19 cellular contexts compared by ENCODE assay signal in the genomic region with DNA sequence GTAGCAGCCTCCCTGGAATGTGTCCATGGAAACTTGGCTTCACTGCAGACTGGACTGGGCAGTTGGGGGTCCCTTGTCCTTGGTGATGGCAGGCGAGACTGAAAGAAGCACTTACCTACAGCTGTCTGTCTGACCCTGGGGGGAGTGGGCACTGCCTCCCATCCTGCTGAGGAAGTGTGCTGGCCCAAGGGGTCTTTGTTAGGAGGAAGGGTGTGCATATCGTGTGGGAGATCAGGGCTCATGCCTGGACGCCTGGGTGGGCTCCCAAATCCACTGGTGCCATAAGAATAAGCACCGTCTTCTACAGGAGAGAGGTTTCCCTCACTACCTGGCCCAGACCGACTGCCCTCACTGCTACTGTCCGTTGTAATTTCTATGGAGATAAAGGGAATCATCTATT.
DNase-seq lines count a peak whose midpoint lies in the region; ATAC-seq, FAIRE-seq and TF ChIP-seq lines count a peak whose summit lies in the region.
"Had no signal": no experiment of that assay in that cellular context is flagged by ENCODE, and none has a peak within 500 bp of the region (broad histone marks: within the 10 kb centered on the region; RNA-seq: fewer than 3 reads in every experiment).

No MANE protein-coding gene starts in this region.

- intact Hi-C loops in spleen (cut with DNase I; ENCODE audit: low total_unique reads): no loop called here
- intact Hi-C loops in lower lobe of right lung (cut with DNase I): no loop called here
- intact Hi-C loops in left lung (cut with DNase I): no loop called here

- H3K4me1 Mint-ChIP-seq in endodermal cell: no peaks in the 10 kb centered on the region
- H3K4me1 Mint-ChIP-seq in stimulated activated memory B cell treated with anti-CD40 and anti-IgM and Interleukin-4, amounts not matched to agents 10 μg/mL and 1 μg/mL and 100 μg/mL, for 72 hours: no peaks in the 10 kb centered on the region
- H3K4me1 Mint-ChIP-seq: CD4-positive, alpha-beta memory T cell had no signal

- H3K4me3 Mint-ChIP-seq in endodermal cell: no peak overlapping the region
- no peak overlapping the region for H3K4me3 Mint-ChIP-seq in stimulated activated memory B cell treated with anti-CD40 and anti-IgM and Interleukin-4, amounts not matched to agents 10 μg/mL and 1 μg/mL and 100 μg/mL, for 72 hours
- H3K4me3 Mint-ChIP-seq: CD4-positive, alpha-beta memory T cell; HFFc6 had no signal

- H3K36me3 Mint-ChIP-seq in endodermal cell (ENCODE audit: low read depth): no peaks in the 10 kb centered on the region
- no peaks in the 10 kb centered on the region for H3K36me3 Mint-ChIP-seq in stimulated activated memory B cell treated with anti-CD40 and anti-IgM and Interleukin-4, amounts not matched to agents 10 μg/mL and 1 μg/mL and 100 μg/mL, for 72 hours
- H3K36me3 Mint-ChIP-seq: CD4-positive, alpha-beta memory T cell had no signal

- H3K27me3 Mint-ChIP-seq in endodermal cell (ENCODE audit: insufficient read depth): peaks cover 2% of the 10 kb centered on the region
- peaks cover 2% of the 10 kb centered on the region for H3K27me3 Mint-ChIP-seq in stimulated activated memory B cell treated with anti-CD40 and anti-IgM and Interleukin-4, amounts not matched to agents 10 μg/mL and 1 μg/mL and 100 μg/mL, for 72 hours

- 83 to 88% methylated on average over 1 to 6 of the region's 6 CpGs for WGBS in endodermal cell (ENCODE audit: insufficient coverage in 1 of 2, insufficient read length in 1 of 2), 2 experiments
- WGBS in spleen, 5 donors: 68 to 75% (median 70%) methylated on average over 6 of the region's 6 CpGs

- no peak for TF ChIP-seq POLR2A in spleen (IDR thresholded peaks at IDR 0.05)

- no peak for TF ChIP-seq CTCF in coronary artery (IDR thresholded peaks at IDR 0.05)
- no peak for TF ChIP-seq CTCF in endodermal cell (conservative IDR thresholded peaks at IDR 0.05)
- no peak for TF ChIP-seq CTCF in spleen (IDR thresholded peaks at IDR 0.05 in 8 of 11, conservative IDR thresholded peaks at IDR 0.05 in 3 of 11)
- no peak for TF ChIP-seq CTCF in lower lobe of right lung (IDR thresholded peaks at IDR 0.05)
- no peak for TF ChIP-seq CTCF in left lung (IDR thresholded peaks at IDR 0.05)

- H3K4me1 ChIP-seq in endodermal cell (ENCODE audit: control insufficient read depth, insufficient read depth, low read length): no peaks in the 10 kb centered on the region
- H3K4me1 ChIP-seq in spleen: no peaks in the 10 kb centered on the region
- H3K4me1 ChIP-seq in lower lobe of right lung: no peaks in the 10 kb centered on the region
- no peaks in the 10 kb centered on the region for H3K4me1 ChIP-seq in left lung
- H3K4me1 ChIP-seq: A549, HAP-1 had no signal

- peak; percentile 8 for ATAC-seq in stimulated activated memory B cell treated with anti-CD40 and anti-IgM and Interleukin-4, amounts not matched to agents 10 μg/mL and 1 μg/mL and 100 μg/mL, for 72 hours
- ATAC-seq in lower lobe of right lung (no peak), left lung (no peak)
- ATAC-seq: A549 had no signal

- no peaks in the 10 kb centered on the region for H3K9me3 Mint-ChIP-seq in endodermal cell
- H3K9me3 Mint-ChIP-seq in stimulated activated memory B cell treated with anti-CD40 and anti-IgM and Interleukin-4, amounts not matched to agents 10 μg/mL and 1 μg/mL and 100 μg/mL, for 72 hours: no peaks in the 10 kb centered on the region

- H3K4me3 ChIP-seq in coronary artery (no peak overlapping the region), endodermal cell (ENCODE audit: low read length) (no peak overlapping the region), spleen (no peak overlapping the region), lower lobe of right lung (no peak overlapping the region), left lung (no peak overlapping the region)
- H3K4me3 ChIP-seq: A549, GM23248, HAP-1 had no signal

- no peaks in the 10 kb centered on the region for H3K9me3 ChIP-seq in endodermal cell (ENCODE audit: control insufficient read depth, low read length)
- no peaks in the 10 kb centered on the region for H3K9me3 ChIP-seq in spleen
- H3K9me3 ChIP-seq in lower lobe of right lung: no peaks in the 10 kb centered on the region
- no peaks in the 10 kb centered on the region for H3K9me3 ChIP-seq in left lung
- H3K9me3 ChIP-seq: A549, HAP-1 had no signal

- H3K27ac Mint-ChIP-seq in endodermal cell: no peak overlapping the region
- no peak overlapping the region for H3K27ac Mint-ChIP-seq in stimulated activated memory B cell treated with anti-CD40 and anti-IgM and Interleukin-4, amounts not matched to agents 10 μg/mL and 1 μg/mL and 100 μg/mL, for 72 hours
- H3K27ac Mint-ChIP-seq: CD4-positive, alpha-beta memory T cell; HFFc6 had no signal

- H3K27ac ChIP-seq in coronary artery (no peak overlapping the region), endodermal cell (ENCODE audit: low read depth, low read length) (no peak overlapping the region), spleen (no peak overlapping the region), lower lobe of right lung (no peak overlapping the region), left lung (no peak overlapping the region)
- H3K27ac ChIP-seq: A549, GM23248 had no signal

- no peak overlapping the region for H3K9ac ChIP-seq in endodermal cell (ENCODE audit: extremely low read depth, low read length, poor library complexity, severe bottlenecking)
- H3K9ac ChIP-seq: GM23248 had no signal

- no peaks in the 10 kb centered on the region for H3K27me3 ChIP-seq in endodermal cell (ENCODE audit: control insufficient read depth, insufficient read depth, low read length, poor library complexity, severe bottlenecking)
- H3K27me3 ChIP-seq in spleen (replicated peaks in 1 of 7): peaks cover 0 to 3% (median 0%) of the 10 kb centered on the region in 7 donors
- no peaks in the 10 kb centered on the region for H3K27me3 ChIP-seq in lower lobe of right lung (ENCODE audit: low read depth)
- peaks cover 0 to 8% of the 10 kb centered on the region in 2 donors for H3K27me3 ChIP-seq in left lung

- DNase-seq in coronary artery (ENCODE audit: low spot score) (peak; percentile 59), endodermal cell (peak; percentile 31), spleen (peak; percentile 33), GM19239 (ENCODE audit: insufficient read length, low spot score) (no peak), lower lobe of right lung (no peak), left lung (no peak)
- DNase-seq: 8988T; C1 segment of cervical spinal cord; CD4-positive, alpha-beta memory T cell; COR-L47; DMS153; DND-41; GM23248; HFFc6 had no signal

- H3K36me3 ChIP-seq in endodermal cell (ENCODE audit: control insufficient read depth, insufficient read depth, low read length) (no peaks in the 10 kb centered on the region), spleen (no peaks in the 10 kb centered on the region), lower lobe of right lung (no peaks in the 10 kb centered on the region), left lung (no peaks in the 10 kb centered on the region)
- H3K36me3 ChIP-seq: HAP-1 had no signal

- no peak for FAIRE-seq in GM19239 (lab: Jason Lieb, UNC)
- FAIRE-seq: A549, GM12892, H54 had no signal

Comparison
In these comparisons a context has a peak if more than half of its experiments do, and no peak if none do; other contexts are left out.
1. DNase-seq: peak in coronary artery (single experiment), endodermal cell (single experiment) and spleen (single experiment); none in GM19239 (single experiment), lower lobe of right lung (single experiment) and left lung (0 of 2).